ENCODE assay signal across 8 cellular contexts in the genomic region with DNA sequence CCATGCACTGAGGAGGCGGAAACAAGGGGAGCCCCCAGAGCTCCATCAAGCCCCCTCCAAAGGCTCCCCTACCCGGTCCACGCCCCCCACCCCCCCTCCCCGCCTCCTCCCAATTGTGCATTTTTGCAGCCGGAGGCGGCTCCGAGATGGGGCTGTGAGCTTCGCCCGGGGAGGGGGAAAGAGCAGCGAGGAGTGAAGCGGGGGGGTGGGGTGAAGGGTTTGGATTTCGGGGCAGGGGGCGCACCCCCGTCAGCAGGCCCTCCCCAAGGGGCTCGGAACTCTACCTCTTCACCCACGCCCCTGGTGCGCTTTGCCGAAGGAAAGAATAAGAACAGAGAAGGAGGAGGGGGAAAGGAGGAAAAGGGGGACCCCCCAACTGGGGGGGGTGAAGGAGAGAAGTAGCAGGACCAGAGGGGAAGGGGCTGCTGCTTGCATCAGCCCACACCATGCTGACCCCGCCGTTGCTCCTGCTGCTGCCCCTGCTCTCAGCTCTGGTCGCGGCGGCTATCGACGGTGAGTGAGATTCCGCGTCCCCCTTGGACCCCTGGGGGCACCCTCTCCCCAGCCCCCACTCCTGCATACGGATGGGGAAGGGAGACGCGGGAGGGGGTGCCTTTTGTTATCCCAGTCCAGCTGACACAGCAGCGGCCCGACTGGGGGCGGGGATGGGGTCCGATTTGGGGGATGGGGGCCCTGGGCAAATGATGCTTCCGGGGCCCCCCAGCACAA. TPM values are rescaled to one million over a fixed set of nuclear protein-coding genes. Genes with fewer than 3 reads are reported as not detected.
DNase-seq lines count a peak whose midpoint lies in the region; ATAC-seq and TF ChIP-seq lines count a peak whose summit lies in the region.

No MANE protein-coding gene starts in this region.

- H3K4me3 Mint-ChIP-seq in natural killer cell: peak overlapping the region; percentile 57

- H3K4me1 ChIP-seq in BE2C (peaks cover 5% of the 10 kb centered on the region; the same call in 1 of the 2 replicates), Loucy (ENCODE audit: insufficient read depth, low read length, poor library complexity, severe bottlenecking) (peaks cover 29% of the 10 kb centered on the region)
- peaks cover 14% of the 10 kb centered on the region for H3K4me1 ChIP-seq in effector memory CD4-positive, alpha-beta T cell (ENCODE audit: control insufficient read depth, insufficient read depth, low read length, poor library complexity, severe bottlenecking)

- no peaks in the 10 kb centered on the region for H3K36me3 Mint-ChIP-seq in natural killer cell

- H3K4me2 ChIP-seq in Loucy (ENCODE audit: low read depth, low read length, poor library complexity, severe bottlenecking): peak overlapping the region; percentile 88

- H3K36me3 ChIP-seq in BE2C (no peaks in the 10 kb centered on the region), Loucy (ENCODE audit: insufficient read depth, low read length) (no peaks in the 10 kb centered on the region)
- no peaks in the 10 kb centered on the region for H3K36me3 ChIP-seq in effector memory CD4-positive, alpha-beta T cell (ENCODE audit: control insufficient read depth, insufficient read depth, low read length)

- TF ChIP-seq CTCF in BE2C (IDR thresholded peaks at IDR 0.05; ENCODE audit: low read depth, low read length) (no peak), Loucy (conservative IDR thresholded peaks at IDR 0.05; ENCODE audit: low read length) (no peak), natural killer cell (IDR thresholded peaks at IDR 0.05) (no peak)

- H2AFZ ChIP-seq in Loucy (ENCODE audit: low read length): peak overlapping the region; percentile 92

- peaks cover 11 to 20% of the 10 kb centered on the region in 2 donors for H3K4me1 Mint-ChIP-seq in natural killer cell

- H3K4me3 ChIP-seq in BE2C (ENCODE audit: low read depth, low read length) (peak overlapping the region; percentile 87), Loucy (ENCODE audit: low read length, poor library complexity, severe bottlenecking) (peak overlapping the region; percentile 82)
- H3K4me3 ChIP-seq in effector memory CD4-positive, alpha-beta T cell (ENCODE audit: insufficient read depth, low read depth, low read length, poor library complexity, severe bottlenecking): peak overlapping the region; percentile 85

- no peak for ATAC-seq in natural killer cell
- no peak for ATAC-seq in GM21360 (IDR thresholded peaks at IDR 0.05; ENCODE audit: unreplicated experiment)
- ATAC-seq in GM19467 (IDR thresholded peaks at IDR 0.05; ENCODE audit: unreplicated experiment): no peak

- H3K9ac ChIP-seq in Loucy (ENCODE audit: low read depth, low read length, poor library complexity, severe bottlenecking): peak overlapping the region; percentile 76

- H3K9me3 ChIP-seq in BE2C: no peaks in the 10 kb centered on the region
- no peaks in the 10 kb centered on the region for H3K9me3 ChIP-seq in Loucy (ENCODE audit: insufficient read depth, low read depth, low read length)
- H3K9me3 ChIP-seq in effector memory CD4-positive, alpha-beta T cell (ENCODE audit: control insufficient read depth, low read length): no peaks in the 10 kb centered on the region

- H3K9me3 Mint-ChIP-seq in natural killer cell: no peaks in the 10 kb centered on the region

- H3K79me2 ChIP-seq in Loucy (ENCODE audit: insufficient read depth, low read length): no peaks in the 10 kb centered on the region

- H3K27ac Mint-ChIP-seq in natural killer cell: peak overlapping the region in 1 of 2 donors; percentile 66

- intact Hi-C loops in natural killer cell (cut with micrococcal nuclease): no loop called here

- peaks cover 23 to 37% of the 10 kb centered on the region in 2 donors for H3K27me3 Mint-ChIP-seq in natural killer cell (ENCODE audit: low read depth in 2 of 2)

- no peaks in the 10 kb centered on the region; the same call in 1 of the 2 replicates for H3F3A ChIP-seq in Loucy (ENCODE audit: low read depth)

- no peak overlapping the region for H3K27ac ChIP-seq in effector memory CD4-positive, alpha-beta T cell (ENCODE audit: insufficient read depth, low read length, poor library complexity, severe bottlenecking)

- H3K27me3 ChIP-seq in BE2C (no peaks in the 10 kb centered on the region), Loucy (ENCODE audit: insufficient read depth, low read length, poor library complexity, severe bottlenecking) (no peaks in the 10 kb centered on the region)
- H3K27me3 ChIP-seq in effector memory CD4-positive, alpha-beta T cell (replicated peaks; ENCODE audit: control insufficient read depth, insufficient read depth, low read length, poor library complexity, severe bottlenecking): no peaks in the 10 kb centered on the region

- H4K20me1 ChIP-seq in Loucy (ENCODE audit: insufficient read depth, low read length, poor library complexity, severe bottlenecking): no peaks in the 10 kb centered on the region

- no peaks in the 10 kb centered on the region for H3K9me2 ChIP-seq in Loucy (replicated peaks; ENCODE audit: low read depth, low read length)

- no peak for DNase-seq in BE2C
- DNase-seq in effector memory CD4-positive, alpha-beta T cell: no peak
- DNase-seq in natural killer cell: no peak
- no peak for DNase-seq in NCI-H345 treated with DMSO at 0.1 percent for 48 hours (lab: John Stamatoyannopoulos, UW; ENCODE audit: unreplicated experiment)
- no peak for DNase-seq in stimulated activated CD4-positive, alpha-beta T cell treated with anti-CD3 and anti-CD28 coated beads, Interleukin-4, amount 100 ng/mL, for 1 hour

RNA-seq across cellular contexts. Expression of a gene that starts 0.4 kb away (rescaled TPM):
- polyA plus RNA-seq in BE2C (2012; ENCODE audit: insufficient read depth, insufficient read length, low read depth): 6.4 TPM
- 10 to 100 TPM in 1 of 3 donors, 1 to 10 TPM in 2; 6.7 to 13.1 (median 9.5) TPM for total RNA-seq in natural killer cell

RNA-seq across cellular contexts. Expression of a gene that starts 17.5 kb away (rescaled TPM):
- 1.6 TPM for polyA plus RNA-seq in BE2C (2012; ENCODE audit: insufficient read depth, insufficient read length, low read depth)
- total RNA-seq in natural killer cell: 100 to 1,000 TPM; 277 to 340 (median 319) TPM

RNA-seq across cellular contexts. Expression of a gene that starts 18.7 kb away (rescaled TPM):
- polyA plus RNA-seq in BE2C (2012; ENCODE audit: insufficient read depth, insufficient read length, low read depth): not detected
- not detected for total RNA-seq in natural killer cell

RNA-seq across cellular contexts. Expression of a gene that starts 39.8 kb away (rescaled TPM):
- polyA plus RNA-seq in BE2C (2012; ENCODE audit: insufficient read depth, insufficient read length, low read depth): 24.8 TPM
- 1 to 10 TPM; 4.2 to 7.0 (median 5.4) TPM for total RNA-seq in natural killer cell

RNA-seq across cellular contexts. Expression of a gene that starts 50.1 kb away (rescaled TPM):
- 5.8 TPM for polyA plus RNA-seq in BE2C (2012; ENCODE audit: insufficient read depth, insufficient read length, low read depth)
- total RNA-seq in natural killer cell: 10 to 100 TPM; 11.1 to 16.7 (median 12.1) TPM
